In genomic region chr19:39474139-39474620, GRCh38 we compare ENCODE assay signal across 1 cellular context.
TF ChIP-seq lines count a peak whose summit lies in the region.

No MANE protein-coding gene starts in this region.

TF ChIP-seq in H1, 55 proteins besides CTCF, POLR2A, EP300 and RAD21:
- no peak for TF ChIP-seq HDAC6 (IDR thresholded peaks at IDR 0.05; ENCODE audit: low read depth, low read length)
- TF ChIP-seq USF2 (IDR thresholded peaks at IDR 0.05; ENCODE audit: low read length) = no peak
- no peak for TF ChIP-seq TBP (IDR thresholded peaks at IDR 0.05; ENCODE audit: low read depth, low read length)
- no peak for TF ChIP-seq CEBPB (IDR thresholded peaks at IDR 0.05; ENCODE audit: low read depth, low read length)
- no peak for TF ChIP-seq JUND (IDR thresholded peaks at IDR 0.05; ENCODE audit: low read length)
- TF ChIP-seq MAX (IDR thresholded peaks at IDR 0.05) = no peak; the same call in 1 of the 2 replicates
- TF ChIP-seq KDM4A (IDR thresholded peaks at IDR 0.05; ENCODE audit: low read depth, low read length, severe bottlenecking) = no peak
- TF ChIP-seq TAF1 (IDR thresholded peaks at IDR 0.05; ENCODE audit: low read depth, low read length) = no peak
- no peak for TF ChIP-seq BCL11A (IDR thresholded peaks at IDR 0.05; ENCODE audit: low read depth in 2 of 2, low read length in 2 of 2)
- no peak for TF ChIP-seq RBBP5 (IDR thresholded peaks at IDR 0.05; ENCODE audit: borderline replicate concordance, low read depth, low read length)
- no peak for TF ChIP-seq KDM1A (IDR thresholded peaks at IDR 0.05; ENCODE audit: borderline replicate concordance, low read length)
- TF ChIP-seq ZNF274 (IDR thresholded peaks at IDR 0.05; ENCODE audit: borderline replicate concordance, extremely low read depth, low read length) = no peak
- no peak for TF ChIP-seq NANOG (IDR thresholded peaks at IDR 0.05; ENCODE audit: insufficient read depth, low read depth, low read length, poor library complexity, severe bottlenecking)
- TF ChIP-seq SUZ12 (IDR thresholded peaks at IDR 0.05; ENCODE audit: low read length) = no peak
- TF ChIP-seq TEAD4 (IDR thresholded peaks at IDR 0.05; ENCODE audit: low read depth, low read length) = no peak
- no peak for TF ChIP-seq KDM5A (IDR thresholded peaks at IDR 0.05; ENCODE audit: low read length)
- no peak for TF ChIP-seq MAFK (IDR thresholded peaks at IDR 0.05; ENCODE audit: low read depth, low read length)
- no peak for TF ChIP-seq CBX8 (IDR thresholded peaks at IDR 0.05; ENCODE audit: borderline replicate concordance, low read depth, low read length)
- TF ChIP-seq RNF2 (IDR thresholded peaks at IDR 0.05; ENCODE audit: borderline replicate concordance, low read depth, low read length, missing control alignments, poor library complexity, severe bottlenecking) = no peak
- no peak for TF ChIP-seq EZH2 (IDR thresholded peaks at IDR 0.05; ENCODE audit: low read depth, low read length, severe bottlenecking)
